Comparison of ENCODE assay signal across 16 cellular contexts in the genomic region with DNA sequence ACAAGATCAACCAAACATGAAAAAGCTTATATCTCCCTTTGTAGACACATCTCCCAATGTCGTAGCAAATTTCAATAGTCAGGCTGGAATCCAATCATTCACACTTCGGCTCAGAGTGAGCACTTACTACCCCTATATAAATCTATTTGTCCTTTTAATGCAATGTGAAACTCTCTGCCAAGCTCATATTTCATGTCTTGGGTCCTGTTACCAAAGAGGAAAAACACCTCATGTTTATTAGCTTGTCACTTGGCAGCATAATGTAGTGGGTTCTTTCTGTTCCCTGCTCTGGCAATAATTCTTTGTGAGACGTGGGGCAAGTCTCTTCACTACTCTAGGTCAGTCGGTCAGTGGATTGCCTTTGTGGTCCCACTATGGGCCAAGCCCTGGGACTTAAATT.
DNase-seq lines count a peak whose midpoint lies in the region; TF ChIP-seq lines count a peak whose summit lies in the region.
"Had no signal": no experiment of that assay in that cellular context is flagged by ENCODE, and none has a peak within 500 bp of the region (broad histone marks: within the 10 kb centered on the region; RNA-seq: fewer than 3 reads in every experiment).

No MANE protein-coding gene starts in this region.

- H3K9me3 Mint-ChIP-seq in brain: peaks cover 3 to 31% (median 8%) of the 10 kb centered on the region in 5 experiments
- peaks cover 10% of the 10 kb centered on the region for H3K9me3 Mint-ChIP-seq in activated CD4-positive, alpha-beta T cell treated with anti-CD3 and anti-CD28 coated beads, Interleukin-2, amount 10 ng/mL, durations not matched to agents 7 days and 5 days

- H3K4me3 Mint-ChIP-seq in brain: peak overlapping the region; percentile 1 to 34 (median 4)
- H3K4me3 Mint-ChIP-seq in activated CD4-positive, alpha-beta T cell treated with anti-CD3 and anti-CD28 coated beads, Interleukin-2, amount 10 ng/mL, durations not matched to agents 7 days and 5 days: no peak overlapping the region
- H3K4me3 Mint-ChIP-seq: CD14-positive monocyte; naive thymus-derived CD4-positive, alpha-beta T cell; stimulated activated memory B cell treated with anti-CD40 and anti-IgM and Interleukin-4, amounts not matched to agents 10 μg/mL and 1 μg/mL and 100 μg/mL, for 72 hours had no signal

- peaks cover 8% of the 10 kb centered on the region for H3K27me3 Mint-ChIP-seq in brain
- H3K27me3 Mint-ChIP-seq in activated CD4-positive, alpha-beta T cell treated with anti-CD3 and anti-CD28 coated beads, Interleukin-2, amount 10 ng/mL, durations not matched to agents 7 days and 5 days: peaks cover 14% of the 10 kb centered on the region

- peak overlapping the region; percentile 47 to 85 (median 68) for H3K27ac Mint-ChIP-seq in brain
- no peak overlapping the region for H3K27ac Mint-ChIP-seq in activated CD4-positive, alpha-beta T cell treated with anti-CD3 and anti-CD28 coated beads, Interleukin-2, amount 10 ng/mL, durations not matched to agents 7 days and 5 days
- H3K27ac Mint-ChIP-seq: CD14-positive monocyte; naive thymus-derived CD4-positive, alpha-beta T cell; stimulated activated memory B cell treated with anti-CD40 and anti-IgM and Interleukin-4, amounts not matched to agents 10 μg/mL and 1 μg/mL and 100 μg/mL, for 72 hours had no signal

- POLR2A ChIA-PET in activated CD4-positive, alpha-beta T cell treated with anti-CD3 and anti-CD28 coated beads, Interleukin-2, amount 10 ng/mL, durations not matched to agents 7 days and 5 days (lab: Charles Lee): no interaction called here

- DNase-seq in DMS 273 (lab: John Stamatoyannopoulos, UW; ENCODE audit: unreplicated experiment): peak; percentile 49
- DNase-seq in DMS 273 treated with DMSO at 0.1 percent for 48 hours (lab: John Stamatoyannopoulos, UW): no peak
- peak; percentile 23 for DNase-seq in NCI-H1048 (lab: John Stamatoyannopoulos, UW)
- peak; percentile 33 for DNase-seq in myocyte (ENCODE audit: low read depth)
- no peak for DNase-seq in SW 1271 (lab: John Stamatoyannopoulos, UW)
- no peak for DNase-seq in activated CD4-positive, alpha-beta T cell treated with anti-CD3 and anti-CD28 coated beads, Interleukin-2, amount 10 ng/mL, durations not matched to agents 7 days and 5 days
- DNase-seq in NAMALWA (ENCODE audit: low spot score): no peak
- DNase-seq: activated CD4-positive, alpha-beta T cell treated with anti-CD3 and anti-CD28 coated beads for 4 hours; hypothalamus; naive thymus-derived CD4-positive, alpha-beta T cell; NCI-H446 treated with DMSO at 0.1 percent for 48 hours; Peyer's patch; right lobe of liver had no signal

- peaks cover 52% of the 10 kb centered on the region for H3K36me3 Mint-ChIP-seq in brain
- no peaks in the 10 kb centered on the region for H3K36me3 Mint-ChIP-seq in activated CD4-positive, alpha-beta T cell treated with anti-CD3 and anti-CD28 coated beads, Interleukin-2, amount 10 ng/mL, durations not matched to agents 7 days and 5 days (ENCODE audit: low read depth)

- CTCF ChIA-PET in activated CD4-positive, alpha-beta T cell treated with anti-CD3 and anti-CD28 coated beads, Interleukin-2, amount 10 ng/mL, durations not matched to agents 7 days and 5 days (lab: Charles Lee): interaction anchor here (0.6 kb wide), 2 partner anchors 12 to 1869 kb away, joined by 4 read pairs; no protein-coding TSS in a partner anchor

- no peak for TF ChIP-seq CTCF in brain (conservative IDR thresholded peaks at IDR 0.05)

- peaks cover 53% of the 10 kb centered on the region for H3K4me1 Mint-ChIP-seq in brain
- peaks cover 7% of the 10 kb centered on the region for H3K4me1 Mint-ChIP-seq in activated CD4-positive, alpha-beta T cell treated with anti-CD3 and anti-CD28 coated beads, Interleukin-2, amount 10 ng/mL, durations not matched to agents 7 days and 5 days
- H3K4me1 Mint-ChIP-seq: CD14-positive monocyte; stimulated activated memory B cell treated with anti-CD40 and anti-IgM and Interleukin-4, amounts not matched to agents 10 μg/mL and 1 μg/mL and 100 μg/mL, for 72 hours had no signal

Comparison
In these comparisons a context has a peak if more than half of its experiments do, and no peak if none do; other contexts are left out.
1. DNase-seq: peak in DMS 273 (single experiment), NCI-H1048 (single experiment) and myocyte (single experiment); none in DMS 273 treated with DMSO at 0.1 percent for 48 hours (single experiment), SW 1271 (0 of 2), activated CD4-positive, alpha-beta T cell treated with anti-CD3 and anti-CD28 coated beads, Interleukin-2, amount 10 ng/mL, durations not matched to agents 7 days and 5 days (single experiment) and NAMALWA (single experiment).